Comparison of ENCODE assay signal across 1 cellular context in the genomic region with DNA sequence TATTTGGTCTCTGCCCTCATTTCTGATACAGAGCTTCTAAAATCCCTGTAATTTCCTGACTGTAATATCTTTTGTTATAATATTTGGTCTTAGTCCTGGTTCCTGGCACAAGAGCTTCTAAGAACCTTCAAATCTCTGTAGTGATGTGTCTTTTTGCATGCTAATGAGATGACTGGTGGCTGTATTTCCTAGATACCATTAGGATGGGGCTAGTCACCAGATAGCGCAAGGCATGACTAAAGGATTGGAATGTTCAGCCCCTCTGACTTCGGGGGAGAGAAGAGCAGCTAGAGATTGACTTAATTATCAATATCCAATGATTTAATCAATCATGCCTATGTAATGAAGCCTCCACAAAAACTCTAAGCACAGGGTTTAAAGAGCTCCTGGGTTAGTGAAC.
TF ChIP-seq lines count a peak whose summit lies in the region.

No MANE protein-coding gene starts in this region.

TF ChIP-seq in WTC11, 78 proteins besides CTCF, POLR2A, EP300 and RAD21 (continued from another document):
- no peak for TF ChIP-seq ZNF532 (CRISPR knock-in tag; IDR thresholded peaks at IDR 0.05; ENCODE audit: borderline replicate concordance)
- TF ChIP-seq ZNF396 (CRISPR knock-in tag; IDR thresholded peaks at IDR 0.05; ENCODE audit: borderline replicate concordance), result no peak
- no peak for TF ChIP-seq ZBTB21 (CRISPR knock-in tag; IDR thresholded peaks at IDR 0.05; ENCODE audit: borderline replicate concordance)
- TF ChIP-seq, protein P1, sequence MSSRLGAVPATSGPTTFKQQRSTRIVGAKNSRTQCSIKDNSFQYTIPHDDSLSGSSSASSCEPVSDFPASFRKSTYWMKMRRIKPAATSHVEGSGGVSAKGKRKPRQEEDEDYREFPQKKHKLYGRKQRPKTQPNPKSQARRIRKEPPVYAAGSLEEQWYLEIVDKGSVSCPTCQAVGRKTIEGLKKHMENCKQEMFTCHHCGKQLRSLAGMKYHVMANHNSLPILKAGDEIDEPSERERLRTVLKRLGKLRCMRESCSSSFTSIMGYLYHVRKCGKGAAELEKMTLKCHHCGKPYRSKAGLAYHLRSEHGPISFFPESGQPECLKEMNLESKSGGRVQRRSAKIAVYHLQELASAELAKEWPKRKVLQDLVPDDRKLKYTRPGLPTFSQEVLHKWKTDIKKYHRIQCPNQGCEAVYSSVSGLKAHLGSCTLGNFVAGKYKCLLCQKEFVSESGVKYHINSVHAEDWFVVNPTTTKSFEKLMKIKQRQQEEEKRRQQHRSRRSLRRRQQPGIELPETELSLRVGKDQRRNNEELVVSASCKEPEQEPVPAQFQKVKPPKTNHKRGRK (CRISPR knock-in tag; IDR thresholded peaks at IDR 0.05; ENCODE audit: borderline replicate concordance), result no peak
- TF ChIP-seq TEAD4 (CRISPR knock-in tag; IDR thresholded peaks at IDR 0.05), result no peak
- no peak for TF ChIP-seq NFATC4 (CRISPR knock-in tag; IDR thresholded peaks at IDR 0.05)
- TF ChIP-seq CREM (CRISPR knock-in tag; IDR thresholded peaks at IDR 0.05), result no peak
- TF ChIP-seq TP53 (CRISPR knock-in tag; IDR thresholded peaks at IDR 0.05), result no peak
- no peak for TF ChIP-seq ETV6 (CRISPR knock-in tag; IDR thresholded peaks at IDR 0.05)
TF ChIP-seq in WTC11: peak in this region for 0.
